In genomic region chr3:177725165-177725564, GRCh38 we compare ENCODE assay signal across 1 cellular context.
TF ChIP-seq lines count a peak whose summit lies in the region.

No MANE protein-coding gene starts in this region.

TF ChIP-seq in HepG2, 621 proteins besides CTCF, POLR2A, EP300 and RAD21 (continued from another document):
- TF ChIP-seq PREB (CRISPR knock-in tag; IDR thresholded peaks at IDR 0.05), result no peak
- no peak for TF ChIP-seq MYC (CRISPR knock-in tag; IDR thresholded peaks at IDR 0.05; ENCODE audit: borderline replicate concordance)
- no peak for TF ChIP-seq MLXIP (CRISPR knock-in tag; IDR thresholded peaks at IDR 0.05; ENCODE audit: borderline replicate concordance)
- TF ChIP-seq CEBPB (IDR thresholded peaks at IDR 0.05; ENCODE audit: borderline replicate concordance, low read depth, low read length), result no peak
- TF ChIP-seq SRY (CRISPR knock-in tag; IDR thresholded peaks at IDR 0.05), result no peak
- no peak for TF ChIP-seq PAF1 (CRISPR knock-in tag; IDR thresholded peaks at IDR 0.05)
- TF ChIP-seq ZNF784 (CRISPR knock-in tag; IDR thresholded peaks at IDR 0.05; ENCODE audit: borderline replicate concordance), result no peak
- no peak for TF ChIP-seq SNAI1 (CRISPR knock-in tag; IDR thresholded peaks at IDR 0.05; ENCODE audit: borderline replicate concordance)
- no peak for TF ChIP-seq ZNF768 (CRISPR knock-in tag; IDR thresholded peaks at IDR 0.05)
